9 cellular contexts compared by ENCODE assay signal in genomic region chr19:17779281-17779930, GRCh38. TPM values are rescaled to one million over a fixed set of nuclear protein-coding genes. Genes with fewer than 3 reads are reported as not detected.
DNase-seq lines count a peak whose midpoint lies in the region; ATAC-seq and TF ChIP-seq lines count a peak whose summit lies in the region.
"Had no signal": no experiment of that assay in that cellular context is flagged by ENCODE, and none has a peak within 500 bp of the region (broad histone marks: within the 10 kb centered on the region; RNA-seq: fewer than 3 reads in every experiment).

No MANE protein-coding gene starts in this region.

- CTCF ChIA-PET in SK-N-SH (lab: Yijun Ruan, JAX): interaction anchor here (1.5 kb wide), 1 partner anchor 75 kb away, joined by 4 read pairs; no protein-coding TSS in a partner anchor
- CTCF ChIA-PET in activated CD4-positive, alpha-beta T cell treated with anti-CD3 and anti-CD28 coated beads, Interleukin-2, amount 10 ng/mL, durations not matched to agents 7 days and 5 days (lab: Charles Lee): no interaction called here

- H3K27ac Mint-ChIP-seq in activated naive CD8-positive, alpha-beta T cell treated with anti-CD3 and anti-CD28 coated beads, Interleukin-2, amount 50 U/mL, for 24 hours: peak overlapping the region; percentile 55
- H3K27ac Mint-ChIP-seq in activated CD4-positive, alpha-beta T cell treated with anti-CD3 and anti-CD28 coated beads, Interleukin-2, amount 10 ng/mL, durations not matched to agents 7 days and 5 days: no peak overlapping the region
- H3K27ac Mint-ChIP-seq in activated T-cell treated with anti-CD3 and anti-CD28 coated beads, Interleukin-2, amount 50 U/mL, for 72 hours: no peak overlapping the region

- H3K27me3 ChIP-seq in SK-N-SH (ENCODE audit: insufficient read depth) (no peaks in the 10 kb centered on the region), suprapubic skin (peaks cover 38% of the 10 kb centered on the region)

- H3K9me3 ChIP-seq in SK-N-SH: no peaks in the 10 kb centered on the region
- H3K9me3 ChIP-seq in suprapubic skin: no peaks in the 10 kb centered on the region

- no peak overlapping the region for H3K4me3 Mint-ChIP-seq in activated naive CD8-positive, alpha-beta T cell treated with anti-CD3 and anti-CD28 coated beads, Interleukin-2, amount 50 U/mL, for 24 hours
- no peak overlapping the region for H3K4me3 Mint-ChIP-seq in activated CD4-positive, alpha-beta T cell treated with anti-CD3 and anti-CD28 coated beads, Interleukin-2, amount 10 ng/mL, durations not matched to agents 7 days and 5 days
- H3K4me3 Mint-ChIP-seq in activated T-cell treated with anti-CD3 and anti-CD28 coated beads, Interleukin-2, amount 50 U/mL, for 72 hours: no peak overlapping the region

- no peak overlapping the region for H2AFZ ChIP-seq in SK-N-SH (ENCODE audit: low read depth)

- H3K36me3 Mint-ChIP-seq in activated naive CD8-positive, alpha-beta T cell treated with anti-CD3 and anti-CD28 coated beads, Interleukin-2, amount 50 U/mL, for 24 hours (ENCODE audit: low read depth): peaks cover 13% of the 10 kb centered on the region
- peaks cover 35% of the 10 kb centered on the region for H3K36me3 Mint-ChIP-seq in activated CD4-positive, alpha-beta T cell treated with anti-CD3 and anti-CD28 coated beads, Interleukin-2, amount 10 ng/mL, durations not matched to agents 7 days and 5 days (ENCODE audit: low read depth)
- H3K36me3 Mint-ChIP-seq in activated T-cell treated with anti-CD3 and anti-CD28 coated beads, Interleukin-2, amount 50 U/mL, for 72 hours (ENCODE audit: insufficient read depth in 2 of 2): peaks cover 6 to 17% of the 10 kb centered on the region in 2 donors

- no peak overlapping the region for H3K4me2 ChIP-seq in SK-N-SH

- H3F3A ChIP-seq in SK-N-SH (replicated peaks; ENCODE audit: insufficient read depth): no peaks in the 10 kb centered on the region

- no peaks in the 10 kb centered on the region for H4K20me1 ChIP-seq in SK-N-SH (ENCODE audit: insufficient read depth)

- no peak for TF ChIP-seq RAD21 in SK-N-SH (IDR thresholded peaks at IDR 0.05; ENCODE audit: low read length)

- no peak overlapping the region for H3K27ac ChIP-seq in SK-N-SH (ENCODE audit: low read depth in 2 of 2, low read length in 1 of 2)
- no peak overlapping the region for H3K27ac ChIP-seq in suprapubic skin

- WGBS in SK-N-SH (ENCODE audit: low lambda C conversion rate): 71% methylated on average over 16 of the region's 16 CpGs
- WGBS in suprapubic skin: 17% methylated on average over 16 of the region's 16 CpGs

- H3K4me1 ChIP-seq in SK-N-SH (ENCODE audit: control insufficient read depth in 1 of 2, insufficient read depth in 2 of 2, low read depth in 1 of 2, low read length in 1 of 2) (peaks cover 0 to 3% of the 10 kb centered on the region in 2 experiments; a peak in 1 of 4 replicates), suprapubic skin (peaks cover 14% of the 10 kb centered on the region)

- no peaks in the 10 kb centered on the region for H3K36me3 ChIP-seq in SK-N-SH (replicated peaks in 1 of 2; ENCODE audit: control insufficient read depth in 1 of 2, insufficient read depth in 2 of 2, low read length in 1 of 2)
- H3K36me3 ChIP-seq in suprapubic skin: no peaks in the 10 kb centered on the region

- no peaks in the 10 kb centered on the region for H3K27me3 Mint-ChIP-seq in activated naive CD8-positive, alpha-beta T cell treated with anti-CD3 and anti-CD28 coated beads, Interleukin-2, amount 50 U/mL, for 24 hours
- H3K27me3 Mint-ChIP-seq in activated CD4-positive, alpha-beta T cell treated with anti-CD3 and anti-CD28 coated beads, Interleukin-2, amount 10 ng/mL, durations not matched to agents 7 days and 5 days: no peaks in the 10 kb centered on the region
- no peaks in the 10 kb centered on the region for H3K27me3 Mint-ChIP-seq in activated T-cell treated with anti-CD3 and anti-CD28 coated beads, Interleukin-2, amount 50 U/mL, for 72 hours (ENCODE audit: low read depth)

- TF ChIP-seq CTCF in SK-N-SH (IDR thresholded peaks at IDR 0.05) (no peak), suprapubic skin (IDR thresholded peaks at IDR 0.05) (no peak)

- H3K4me1 Mint-ChIP-seq in activated naive CD8-positive, alpha-beta T cell treated with anti-CD3 and anti-CD28 coated beads, Interleukin-2, amount 50 U/mL, for 24 hours: peaks cover 27% of the 10 kb centered on the region
- H3K4me1 Mint-ChIP-seq in activated CD4-positive, alpha-beta T cell treated with anti-CD3 and anti-CD28 coated beads, Interleukin-2, amount 10 ng/mL, durations not matched to agents 7 days and 5 days: peaks cover 25% of the 10 kb centered on the region
- H3K4me1 Mint-ChIP-seq in activated T-cell treated with anti-CD3 and anti-CD28 coated beads, Interleukin-2, amount 50 U/mL, for 72 hours (ENCODE audit: low read depth): peaks cover 34% of the 10 kb centered on the region

- no peak for ATAC-seq in SK-N-SH treated with all-trans-retinoic acid at 6 μM for 48 hours
- ATAC-seq in activated naive CD8-positive, alpha-beta T cell treated with anti-CD3 and anti-CD28 coated beads, Interleukin-2, amount 50 U/mL, for 24 hours: no peak
- ATAC-seq in activated T-cell treated with anti-CD3 and anti-CD28 coated beads, Interleukin-2, amount 50 U/mL, for 72 hours (replicated peaks in 1 of 2): no peak

- H3K9ac ChIP-seq in SK-N-SH: no peak overlapping the region

- TF ChIP-seq EP300 in SK-N-SH (IDR thresholded peaks at IDR 0.05; ENCODE audit: borderline replicate concordance in 1 of 2, low read depth in 1 of 2, low read length in 1 of 2) (no peak), suprapubic skin (IDR thresholded peaks at IDR 0.05) (no peak)

- no peaks in the 10 kb centered on the region for H3K79me2 ChIP-seq in SK-N-SH (ENCODE audit: insufficient read depth)

- no peak for TF ChIP-seq POLR2A in suprapubic skin (IDR thresholded peaks at IDR 0.05)

- no peak overlapping the region for H3K4me3 ChIP-seq in SK-N-SH (ENCODE audit: low read depth in 2 of 2, low read length in 1 of 2)
- H3K4me3 ChIP-seq in suprapubic skin: peak overlapping the region; percentile 32

- H3K9me3 Mint-ChIP-seq in activated naive CD8-positive, alpha-beta T cell treated with anti-CD3 and anti-CD28 coated beads, Interleukin-2, amount 50 U/mL, for 24 hours: no peaks in the 10 kb centered on the region
- H3K9me3 Mint-ChIP-seq in activated CD4-positive, alpha-beta T cell treated with anti-CD3 and anti-CD28 coated beads, Interleukin-2, amount 10 ng/mL, durations not matched to agents 7 days and 5 days: no peaks in the 10 kb centered on the region
- no peaks in the 10 kb centered on the region for H3K9me3 Mint-ChIP-seq in activated T-cell treated with anti-CD3 and anti-CD28 coated beads, Interleukin-2, amount 50 U/mL, for 72 hours

- DNase-seq in SK-N-SH (peak; percentile 49), iPS DF 19.7 (ENCODE audit: low read depth, low spot score) (peak; percentile 88), suprapubic skin (ENCODE audit: low spot score in 2 of 2) (no peak), RPMI8226 (no peak)
- no peak for DNase-seq in activated naive CD8-positive, alpha-beta T cell treated with anti-CD3 and anti-CD28 coated beads, Interleukin-2, amount 50 U/mL, for 24 hours
- no peak for DNase-seq in activated CD4-positive, alpha-beta T cell treated with anti-CD3 and anti-CD28 coated beads, Interleukin-2, amount 10 ng/mL, durations not matched to agents 7 days and 5 days
- DNase-seq in activated T-cell treated with anti-CD3 and anti-CD28 coated beads, Interleukin-2, amount 50 U/mL, for 72 hours: no peak

- POLR2A ChIA-PET in SK-N-SH (lab: Yijun Ruan, JAX): no interaction called here
- POLR2A ChIA-PET in activated CD4-positive, alpha-beta T cell treated with anti-CD3 and anti-CD28 coated beads, Interleukin-2, amount 10 ng/mL, durations not matched to agents 7 days and 5 days (lab: Charles Lee): no interaction called here

- H3K9me2 ChIP-seq in SK-N-SH: no peaks in the 10 kb centered on the region

TF ChIP-seq in SK-N-SH treated with all-trans-retinoic acid at 6 μM for 48 hours, 23 proteins besides CTCF, POLR2A, EP300 and RAD21 (continues in another document):
- TF ChIP-seq, protein P1, sequence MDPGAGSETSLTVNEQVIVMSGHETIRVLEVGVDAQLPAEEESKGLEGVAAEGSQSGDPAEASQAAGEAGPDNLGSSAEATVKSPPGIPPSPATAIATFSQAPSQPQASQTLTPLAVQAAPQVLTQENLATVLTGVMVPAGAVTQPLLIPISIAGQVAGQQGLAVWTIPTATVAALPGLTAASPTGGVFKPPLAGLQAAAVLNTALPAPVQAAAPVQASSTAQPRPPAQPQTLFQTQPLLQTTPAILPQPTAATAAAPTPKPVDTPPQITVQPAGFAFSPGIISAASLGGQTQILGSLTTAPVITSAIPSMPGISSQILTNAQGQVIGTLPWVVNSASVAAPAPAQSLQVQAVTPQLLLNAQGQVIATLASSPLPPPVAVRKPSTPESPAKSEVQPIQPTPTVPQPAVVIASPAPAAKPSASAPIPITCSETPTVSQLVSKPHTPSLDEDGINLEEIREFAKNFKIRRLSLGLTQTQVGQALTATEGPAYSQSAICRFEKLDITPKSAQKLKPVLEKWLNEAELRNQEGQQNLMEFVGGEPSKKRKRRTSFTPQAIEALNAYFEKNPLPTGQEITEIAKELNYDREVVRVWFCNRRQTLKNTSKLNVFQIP (CRISPR knock-in tag; IDR thresholded peaks at IDR 0.05; ENCODE audit: borderline replicate concordance, low read depth): no peak

RNA-seq across cellular contexts. Expression of gene B3GNT3, which starts 15.5 kb away (rescaled TPM):
- not detected in 2 replicates for polyA plus RNA-seq in SK-N-SH (2012; rRNA removed)
- polyA plus RNA-seq in SK-N-SH (2012; cell fraction: cytosol; rRNA removed): not detected in 2 replicates
- polyA plus RNA-seq in SK-N-SH (2012; cell fraction: nucleus; rRNA removed): 0.05 TPM in 1 of 2 replicates, not detected in the other
- total RNA-seq in suprapubic skin: 10 to 100 TPM in 1 of 4 donors, 1 to 10 TPM in 3; 1.4 to 12.1 (median 5.9) TPM
- under 1 TPM; 0.35 to 0.81 TPM for total RNA-seq in activated CD4-positive, alpha-beta T cell treated with anti-CD3 and anti-CD28 coated beads, Interleukin-2, amount 10 ng/mL, durations not matched to agents 7 days and 5 days
- total RNA-seq in activated T-cell treated with anti-CD3 and anti-CD28 coated beads, Interleukin-2, amount 50 U/mL, for 72 hours: under 1 TPM in 1 of 2 donors, not detected in 1; 0.36 TPM

RNA-seq across cellular contexts. Expression of gene FCHO1, which starts 28.1 kb away (rescaled TPM):
- polyA plus RNA-seq in SK-N-SH (2012; rRNA removed): 0.19 and 0.71 TPM in 2 replicates
- 0.04 and 0.16 TPM in 2 replicates for polyA plus RNA-seq in SK-N-SH (2012; cell fraction: cytosol; rRNA removed)
- 0.75 and 1.4 TPM in 2 replicates for polyA plus RNA-seq in SK-N-SH (2012; cell fraction: nucleus; rRNA removed)
- total RNA-seq in suprapubic skin: 10 to 100 TPM; 32.6 to 48.2 (median 35.7) TPM
- total RNA-seq in activated CD4-positive, alpha-beta T cell treated with anti-CD3 and anti-CD28 coated beads, Interleukin-2, amount 10 ng/mL, durations not matched to agents 7 days and 5 days: 10 to 100 TPM; 76.3 to 84.1 TPM
- 10 to 100 TPM; 70.8 to 93.9 TPM for total RNA-seq in activated T-cell treated with anti-CD3 and anti-CD28 coated beads, Interleukin-2, amount 50 U/mL, for 72 hours

RNA-seq across cellular contexts. Expression of gene INSL3, which starts 41.9 kb away (rescaled TPM):
- polyA plus RNA-seq in SK-N-SH (2012; rRNA removed): 0.21 and 0.65 TPM in 2 replicates
- 0.17 and 0.37 TPM in 2 replicates for polyA plus RNA-seq in SK-N-SH (2012; cell fraction: cytosol; rRNA removed)
- 0.49 and 0.58 TPM in 2 replicates for polyA plus RNA-seq in SK-N-SH (2012; cell fraction: nucleus; rRNA removed)
- total RNA-seq in suprapubic skin: not detected
- total RNA-seq in activated CD4-positive, alpha-beta T cell treated with anti-CD3 and anti-CD28 coated beads, Interleukin-2, amount 10 ng/mL, durations not matched to agents 7 days and 5 days: 1 to 10 TPM; 6.8 to 7.4 TPM
- 10 to 100 TPM in 1 of 2 donors, 1 to 10 TPM in 1; 6.8 to 12.5 TPM for total RNA-seq in activated T-cell treated with anti-CD3 and anti-CD28 coated beads, Interleukin-2, amount 50 U/mL, for 72 hours
- total RNA-seq: kidney epithelial cell had no signal

Comparison
In these comparisons a context has a peak if more than half of its experiments do, and no peak if none do; other contexts are left out.
1. DNase-seq: peak in SK-N-SH (single experiment) and iPS DF 19.7 (single experiment); none in activated naive CD8-positive, alpha-beta T cell treated with anti-CD3 and anti-CD28 coated beads, Interleukin-2, amount 50 U/mL, for 24 hours (single experiment), suprapubic skin (0 of 2), activated CD4-positive, alpha-beta T cell treated with anti-CD3 and anti-CD28 coated beads, Interleukin-2, amount 10 ng/mL, durations not matched to agents 7 days and 5 days (single experiment), RPMI8226 (single experiment) and activated T-cell treated with anti-CD3 and anti-CD28 coated beads, Interleukin-2, amount 50 U/mL, for 72 hours (0 of 2).
2. RNA of gene INSL3, which starts 41.9 kb away (total RNA-seq): 6.8 to 12.5 TPM in activated T-cell treated with anti-CD3 and anti-CD28 coated beads, Interleukin-2, amount 50 U/mL, for 72 hours and 6.8 to 7.4 TPM in activated CD4-positive, alpha-beta T cell treated with anti-CD3 and anti-CD28 coated beads, Interleukin-2, amount 10 ng/mL, durations not matched to agents 7 days and 5 days; not detected in suprapubic skin; every median in the first group is over 4 times any median in the second.